1 cellular context compared by ENCODE assay signal in the genomic region with DNA sequence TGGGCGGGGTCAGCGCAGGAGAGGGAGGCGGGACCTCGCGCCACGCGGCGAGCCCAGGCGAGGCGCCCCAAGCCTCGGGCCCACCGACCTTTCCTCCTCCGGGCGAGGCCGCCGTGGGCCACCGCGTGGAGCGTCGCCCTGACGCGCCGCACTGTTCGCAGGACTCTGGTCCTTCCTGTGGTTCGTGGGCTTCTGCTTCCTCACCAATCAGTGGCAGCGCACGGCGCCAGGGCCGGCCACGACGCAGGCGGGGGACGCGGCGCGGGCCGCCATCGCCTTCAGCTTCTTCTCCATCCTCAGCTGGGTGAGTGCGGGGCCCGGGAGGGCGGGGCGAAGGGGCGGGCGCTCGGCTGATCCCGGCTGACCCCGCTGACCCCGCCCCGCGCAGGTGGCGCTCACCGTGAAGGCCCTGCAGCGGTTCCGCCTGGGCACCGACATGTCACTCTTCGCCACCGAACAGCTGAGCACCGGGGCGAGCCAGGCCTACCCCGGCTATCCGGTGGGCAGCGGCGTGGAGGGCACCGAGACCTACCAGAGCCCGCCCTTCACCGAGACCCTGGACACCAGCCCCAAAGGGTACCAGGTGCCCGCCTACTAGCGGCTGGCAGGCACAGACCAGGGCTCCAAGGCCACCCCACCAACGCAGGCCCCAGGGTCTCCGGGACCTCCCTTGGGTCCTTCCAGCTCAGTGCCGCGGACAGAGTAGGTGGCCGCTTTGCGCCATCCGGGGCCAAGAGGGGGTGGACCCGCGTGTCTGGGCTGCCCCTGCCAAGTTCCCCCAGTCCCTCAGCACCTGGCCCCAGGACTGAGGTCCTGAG.
TF ChIP-seq lines count a peak whose summit lies in the region.

No MANE protein-coding gene starts in this region.

TF ChIP-seq in K562, 482 proteins besides CTCF, POLR2A, EP300 and RAD21 (continued from another document):
- TF ChIP-seq, protein P1, sequence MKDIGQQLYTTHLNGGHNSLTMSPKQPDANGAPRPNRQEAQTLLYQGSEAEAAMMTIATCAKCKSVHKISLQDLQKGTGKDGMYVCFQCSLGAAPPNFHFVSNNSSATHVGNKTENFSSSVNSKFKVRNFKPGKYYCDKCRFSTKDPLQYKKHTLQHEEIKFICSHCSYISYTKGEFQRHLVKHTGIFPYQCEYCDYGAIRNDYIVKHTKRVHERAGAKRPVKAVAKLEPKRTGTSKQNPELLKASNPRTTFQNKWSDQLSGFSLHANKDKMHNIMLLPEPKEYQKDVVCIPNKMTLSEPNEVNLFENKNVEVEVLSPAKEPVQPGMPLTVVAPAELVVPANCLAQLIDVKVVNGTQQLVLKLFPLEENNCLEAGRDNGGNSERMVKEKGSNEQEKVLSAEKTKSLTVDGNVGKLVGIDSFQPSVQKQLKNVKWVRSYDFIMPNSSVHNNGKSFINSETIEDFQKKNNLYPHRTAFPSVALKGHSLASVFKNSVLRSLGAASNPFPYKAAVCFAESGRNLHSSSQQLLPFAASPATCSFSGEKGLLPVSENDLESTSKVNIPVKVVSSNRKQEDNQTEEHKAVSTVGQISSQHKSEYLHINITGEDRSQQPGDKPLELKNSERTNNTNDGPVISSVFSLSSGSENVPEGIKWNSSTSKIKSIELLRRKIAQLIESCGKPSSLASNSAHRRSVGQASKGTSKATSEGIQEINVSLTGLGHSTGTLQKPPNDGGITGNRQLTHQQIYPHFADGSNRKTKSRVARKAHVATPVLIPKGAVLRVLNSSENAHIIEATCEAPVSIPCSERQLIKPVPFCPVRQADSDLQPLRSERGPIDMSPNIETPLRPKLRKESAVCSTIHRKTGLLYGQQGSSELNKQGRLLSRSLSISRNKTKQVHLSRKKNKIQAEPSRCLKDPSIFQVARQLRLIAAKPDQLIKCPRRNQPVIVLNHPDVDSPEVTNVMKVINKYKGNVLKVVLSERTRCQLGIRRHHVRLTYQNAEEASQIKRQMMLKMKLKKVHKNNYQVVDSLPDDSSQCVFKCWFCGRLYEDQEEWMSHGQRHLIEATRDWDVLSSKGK (CRISPR knock-in tag; IDR thresholded peaks at IDR 0.05): no peak
- TF ChIP-seq GTF2A2 (tag; IDR thresholded peaks at IDR 0.05): no peak
- no peak for TF ChIP-seq KAT2B (IDR thresholded peaks at IDR 0.05; ENCODE audit: low read depth, low read length)
- TF ChIP-seq HDAC1 (IDR thresholded peaks at IDR 0.05): peak in 1 of 2 experiments; percentile 78; a peak in 2 of 4 replicates
- no peak for TF ChIP-seq ZNF354B (CRISPR knock-in tag; IDR thresholded peaks at IDR 0.05)
- TF ChIP-seq MYBL2 (IDR thresholded peaks at IDR 0.05; ENCODE audit: low read depth): no peak
- no peak for TF ChIP-seq MYBL2 (CRISPR knock-in tag; IDR thresholded peaks at IDR 0.05; ENCODE audit: borderline replicate concordance)
- TF ChIP-seq, protein P2, sequence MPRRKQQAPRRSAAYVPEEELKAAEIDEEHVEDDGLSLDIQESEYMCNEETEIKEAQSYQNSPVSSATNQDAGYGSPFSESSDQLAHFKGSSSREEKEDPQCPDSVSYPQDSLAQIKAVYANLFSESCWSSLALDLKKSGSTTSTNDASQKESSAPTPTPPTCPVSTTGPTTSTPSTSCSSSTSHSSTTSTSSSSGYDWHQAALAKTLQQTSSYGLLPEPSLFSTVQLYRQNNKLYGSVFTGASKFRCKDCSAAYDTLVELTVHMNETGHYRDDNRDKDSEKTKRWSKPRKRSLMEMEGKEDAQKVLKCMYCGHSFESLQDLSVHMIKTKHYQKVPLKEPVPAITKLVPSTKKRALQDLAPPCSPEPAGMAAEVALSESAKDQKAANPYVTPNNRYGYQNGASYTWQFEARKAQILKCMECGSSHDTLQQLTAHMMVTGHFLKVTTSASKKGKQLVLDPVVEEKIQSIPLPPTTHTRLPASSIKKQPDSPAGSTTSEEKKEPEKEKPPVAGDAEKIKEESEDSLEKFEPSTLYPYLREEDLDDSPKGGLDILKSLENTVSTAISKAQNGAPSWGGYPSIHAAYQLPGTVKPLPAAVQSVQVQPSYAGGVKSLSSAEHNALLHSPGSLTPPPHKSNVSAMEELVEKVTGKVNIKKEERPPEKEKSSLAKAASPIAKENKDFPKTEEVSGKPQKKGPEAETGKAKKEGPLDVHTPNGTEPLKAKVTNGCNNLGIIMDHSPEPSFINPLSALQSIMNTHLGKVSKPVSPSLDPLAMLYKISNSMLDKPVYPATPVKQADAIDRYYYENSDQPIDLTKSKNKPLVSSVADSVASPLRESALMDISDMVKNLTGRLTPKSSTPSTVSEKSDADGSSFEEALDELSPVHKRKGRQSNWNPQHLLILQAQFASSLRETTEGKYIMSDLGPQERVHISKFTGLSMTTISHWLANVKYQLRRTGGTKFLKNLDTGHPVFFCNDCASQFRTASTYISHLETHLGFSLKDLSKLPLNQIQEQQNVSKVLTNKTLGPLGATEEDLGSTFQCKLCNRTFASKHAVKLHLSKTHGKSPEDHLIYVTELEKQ (CRISPR knock-in tag; IDR thresholded peaks at IDR 0.05): no peak
- peak; percentile 79 for TF ChIP-seq SP1 (CRISPR knock-in tag; IDR thresholded peaks at IDR 0.05)
- no peak for TF ChIP-seq ZKSCAN8 (CRISPR knock-in tag; IDR thresholded peaks at IDR 0.05)
- TF ChIP-seq, protein P3, sequence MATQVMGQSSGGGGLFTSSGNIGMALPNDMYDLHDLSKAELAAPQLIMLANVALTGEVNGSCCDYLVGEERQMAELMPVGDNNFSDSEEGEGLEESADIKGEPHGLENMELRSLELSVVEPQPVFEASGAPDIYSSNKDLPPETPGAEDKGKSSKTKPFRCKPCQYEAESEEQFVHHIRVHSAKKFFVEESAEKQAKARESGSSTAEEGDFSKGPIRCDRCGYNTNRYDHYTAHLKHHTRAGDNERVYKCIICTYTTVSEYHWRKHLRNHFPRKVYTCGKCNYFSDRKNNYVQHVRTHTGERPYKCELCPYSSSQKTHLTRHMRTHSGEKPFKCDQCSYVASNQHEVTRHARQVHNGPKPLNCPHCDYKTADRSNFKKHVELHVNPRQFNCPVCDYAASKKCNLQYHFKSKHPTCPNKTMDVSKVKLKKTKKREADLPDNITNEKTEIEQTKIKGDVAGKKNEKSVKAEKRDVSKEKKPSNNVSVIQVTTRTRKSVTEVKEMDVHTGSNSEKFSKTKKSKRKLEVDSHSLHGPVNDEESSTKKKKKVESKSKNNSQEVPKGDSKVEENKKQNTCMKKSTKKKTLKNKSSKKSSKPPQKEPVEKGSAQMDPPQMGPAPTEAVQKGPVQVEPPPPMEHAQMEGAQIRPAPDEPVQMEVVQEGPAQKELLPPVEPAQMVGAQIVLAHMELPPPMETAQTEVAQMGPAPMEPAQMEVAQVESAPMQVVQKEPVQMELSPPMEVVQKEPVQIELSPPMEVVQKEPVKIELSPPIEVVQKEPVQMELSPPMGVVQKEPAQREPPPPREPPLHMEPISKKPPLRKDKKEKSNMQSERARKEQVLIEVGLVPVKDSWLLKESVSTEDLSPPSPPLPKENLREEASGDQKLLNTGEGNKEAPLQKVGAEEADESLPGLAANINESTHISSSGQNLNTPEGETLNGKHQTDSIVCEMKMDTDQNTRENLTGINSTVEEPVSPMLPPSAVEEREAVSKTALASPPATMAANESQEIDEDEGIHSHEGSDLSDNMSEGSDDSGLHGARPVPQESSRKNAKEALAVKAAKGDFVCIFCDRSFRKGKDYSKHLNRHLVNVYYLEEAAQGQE (CRISPR knock-in tag; IDR thresholded peaks at IDR 0.05; ENCODE audit: low read depth): no peak
- TF ChIP-seq, protein P4, sequence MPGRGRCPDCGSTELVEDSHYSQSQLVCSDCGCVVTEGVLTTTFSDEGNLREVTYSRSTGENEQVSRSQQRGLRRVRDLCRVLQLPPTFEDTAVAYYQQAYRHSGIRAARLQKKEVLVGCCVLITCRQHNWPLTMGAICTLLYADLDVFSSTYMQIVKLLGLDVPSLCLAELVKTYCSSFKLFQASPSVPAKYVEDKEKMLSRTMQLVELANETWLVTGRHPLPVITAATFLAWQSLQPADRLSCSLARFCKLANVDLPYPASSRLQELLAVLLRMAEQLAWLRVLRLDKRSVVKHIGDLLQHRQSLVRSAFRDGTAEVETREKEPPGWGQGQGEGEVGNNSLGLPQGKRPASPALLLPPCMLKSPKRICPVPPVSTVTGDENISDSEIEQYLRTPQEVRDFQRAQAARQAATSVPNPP (IDR thresholded peaks at IDR 0.05; ENCODE audit: borderline replicate concordance, insufficient read depth, insufficient read length): no peak
- TF ChIP-seq BHLHE40 (IDR thresholded peaks at IDR 0.05; ENCODE audit: low read length): no peak
- no peak for TF ChIP-seq WHSC1 (IDR thresholded peaks at IDR 0.05; ENCODE audit: low read length)
- no peak for TF ChIP-seq RBM22 (IDR thresholded peaks at IDR 0.05; ENCODE audit: low read depth, low read length, poor library complexity, severe bottlenecking)
- TF ChIP-seq, protein P5, sequence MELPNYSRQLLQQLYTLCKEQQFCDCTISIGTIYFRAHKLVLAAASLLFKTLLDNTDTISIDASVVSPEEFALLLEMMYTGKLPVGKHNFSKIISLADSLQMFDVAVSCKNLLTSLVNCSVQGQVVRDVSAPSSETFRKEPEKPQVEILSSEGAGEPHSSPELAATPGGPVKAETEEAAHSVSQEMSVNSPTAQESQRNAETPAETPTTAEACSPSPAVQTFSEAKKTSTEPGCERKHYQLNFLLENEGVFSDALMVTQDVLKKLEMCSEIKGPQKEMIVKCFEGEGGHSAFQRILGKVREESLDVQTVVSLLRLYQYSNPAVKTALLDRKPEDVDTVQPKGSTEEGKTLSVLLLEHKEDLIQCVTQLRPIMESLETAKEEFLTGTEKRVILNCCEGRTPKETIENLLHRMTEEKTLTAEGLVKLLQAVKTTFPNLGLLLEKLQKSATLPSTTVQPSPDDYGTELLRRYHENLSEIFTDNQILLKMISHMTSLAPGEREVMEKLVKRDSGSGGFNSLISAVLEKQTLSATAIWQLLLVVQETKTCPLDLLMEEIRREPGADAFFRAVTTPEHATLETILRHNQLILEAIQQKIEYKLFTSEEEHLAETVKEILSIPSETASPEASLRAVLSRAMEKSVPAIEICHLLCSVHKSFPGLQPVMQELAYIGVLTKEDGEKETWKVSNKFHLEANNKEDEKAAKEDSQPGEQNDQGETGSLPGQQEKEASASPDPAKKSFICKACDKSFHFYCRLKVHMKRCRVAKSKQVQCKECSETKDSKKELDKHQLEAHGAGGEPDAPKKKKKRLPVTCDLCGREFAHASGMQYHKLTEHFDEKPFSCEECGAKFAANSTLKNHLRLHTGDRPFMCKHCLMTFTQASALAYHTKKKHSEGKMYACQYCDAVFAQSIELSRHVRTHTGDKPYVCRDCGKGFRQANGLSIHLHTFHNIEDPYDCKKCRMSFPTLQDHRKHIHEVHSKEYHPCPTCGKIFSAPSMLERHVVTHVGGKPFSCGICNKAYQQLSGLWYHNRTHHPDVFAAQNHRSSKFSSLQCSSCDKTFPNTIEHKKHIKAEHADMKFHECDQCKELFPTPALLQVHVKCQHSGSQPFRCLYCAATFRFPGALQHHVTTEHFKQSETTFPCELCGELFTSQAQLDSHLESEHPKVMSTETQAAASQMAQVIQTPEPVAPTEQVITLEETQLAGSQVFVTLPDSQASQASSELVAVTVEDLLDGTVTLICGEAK (IDR thresholded peaks at IDR 0.05): peak; percentile 30; the same call in 1 of the 2 replicates
- TF ChIP-seq, protein P5 (CRISPR knock-in tag; IDR thresholded peaks at IDR 0.05): no peak
- TF ChIP-seq RBBP5 (IDR thresholded peaks at IDR 0.05; ENCODE audit: borderline replicate concordance, insufficient read depth, low read length, poor library complexity, severe bottlenecking): peak; percentile 37
- TF ChIP-seq CHD1 (IDR thresholded peaks at IDR 0.05; ENCODE audit: low read length): peak; percentile 63
- no peak for TF ChIP-seq ZZZ3 (IDR thresholded peaks at IDR 0.05)
- TF ChIP-seq, protein P6, sequence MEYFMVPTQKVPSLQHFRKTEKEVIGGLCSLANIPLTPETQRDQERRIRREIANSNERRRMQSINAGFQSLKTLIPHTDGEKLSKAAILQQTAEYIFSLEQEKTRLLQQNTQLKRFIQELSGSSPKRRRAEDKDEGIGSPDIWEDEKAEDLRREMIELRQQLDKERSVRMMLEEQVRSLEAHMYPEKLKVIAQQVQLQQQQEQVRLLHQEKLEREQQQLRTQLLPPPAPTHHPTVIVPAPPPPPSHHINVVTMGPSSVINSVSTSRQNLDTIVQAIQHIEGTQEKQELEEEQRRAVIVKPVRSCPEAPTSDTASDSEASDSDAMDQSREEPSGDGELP (CRISPR knock-in tag; IDR thresholded peaks at IDR 0.05; ENCODE audit: borderline replicate concordance): peak; percentile 68; the same call in 1 of the 2 replicates
- no peak for TF ChIP-seq ARID1B (IDR thresholded peaks at IDR 0.05)
- no peak for TF ChIP-seq PURB (CRISPR knock-in tag; IDR thresholded peaks at IDR 0.05; ENCODE audit: low read depth)
- TF ChIP-seq ZNF551 (CRISPR knock-in tag; IDR thresholded peaks at IDR 0.05): no peak
- no peak for TF ChIP-seq CBX3 (IDR thresholded peaks at IDR 0.05; ENCODE audit: borderline replicate concordance in 1 of 2, low read length in 2 of 2)
- TF ChIP-seq KDM2B (CRISPR knock-in tag; IDR thresholded peaks at IDR 0.05): no peak
TF ChIP-seq in K562: peak in this region for 74.
